10 cellular contexts compared by ENCODE assay signal in genomic region chr11:122556605-122557004, GRCh38.
DNase-seq lines count a peak whose midpoint lies in the region; ATAC-seq and TF ChIP-seq lines count a peak whose summit lies in the region.
"Had no signal": no experiment of that assay in that cellular context is flagged by ENCODE, and none has a peak within 500 bp of the region (broad histone marks: within the 10 kb centered on the region; RNA-seq: fewer than 3 reads in every experiment).

No MANE protein-coding gene starts in this region.

- H3K27ac Mint-ChIP-seq in H9: no peak overlapping the region
- H3K27ac Mint-ChIP-seq: activated naive CD8-positive, alpha-beta T cell treated with anti-CD3 and anti-CD28 coated beads, Interleukin-2, amount 10 ng/mL, durations not matched to agents 7 days and 5 days had no signal

- peak overlapping the region; percentile 10 for H3K9ac ChIP-seq in H9 (ENCODE audit: extremely low read depth, insufficient read length, low read length)

- no peak overlapping the region for H2BK120ac ChIP-seq in H9 (ENCODE audit: low read depth, low read length, poor library complexity, severe bottlenecking)

- H3K9me3 ChIP-seq in H9 (ENCODE audit: control insufficient read depth, low read depth, low read length) (no peaks in the 10 kb centered on the region), right cardiac atrium (ENCODE audit: control insufficient read depth, low read length) (no peaks in the 10 kb centered on the region)

- TF ChIP-seq POLR2A in GM18505 (IDR thresholded peaks at IDR 0.05; ENCODE audit: borderline replicate concordance, extremely low read depth, insufficient read depth, insufficient read length): no peak

- H3K79me1 ChIP-seq in H9 (ENCODE audit: insufficient read depth, low read depth, low read length, poor library complexity, severe bottlenecking): no peaks in the 10 kb centered on the region

- H3K27ac ChIP-seq in H9 (ENCODE audit: insufficient read length, low read depth, low read length) (no peak overlapping the region), right cardiac atrium (ENCODE audit: low read length) (no peak overlapping the region)

- H2BK5ac ChIP-seq in H9 (ENCODE audit: insufficient read length, low read length): no peak overlapping the region

- H3T11ph ChIP-seq in H9 (ENCODE audit: low read length): no peak overlapping the region

- no peak overlapping the region for H3K56ac ChIP-seq in H9 (ENCODE audit: insufficient read length, low read depth, low read length)

- H3K18ac ChIP-seq in H9 (ENCODE audit: insufficient read length, low read depth, low read length): peak overlapping the region; percentile 34

- H3K4me1 ChIP-seq in H9 (ENCODE audit: insufficient read depth, low read length): no peaks in the 10 kb centered on the region
- H3K4me1 ChIP-seq in right cardiac atrium (ENCODE audit: control insufficient read depth, insufficient read depth, low read length): no peaks in the 10 kb centered on the region

- H3K4me2 ChIP-seq in H9 (ENCODE audit: insufficient read depth, insufficient read length, low read length): peak overlapping the region; percentile 32

- no peaks in the 10 kb centered on the region for H3K27me3 ChIP-seq in H9 (ENCODE audit: insufficient read depth, low read length)
- H3K27me3 ChIP-seq in right cardiac atrium (ENCODE audit: control insufficient read depth, insufficient read depth): no peaks in the 10 kb centered on the region

- H2BK15ac ChIP-seq in H9 (ENCODE audit: low read depth, low read length): no peak overlapping the region

- no peaks in the 10 kb centered on the region for H4K20me1 ChIP-seq in H9 (ENCODE audit: control insufficient read depth, insufficient read depth, insufficient read length)

- H3K27me3 Mint-ChIP-seq in H9 (ENCODE audit: low read depth): peaks cover 11% of the 10 kb centered on the region

- no peak overlapping the region for H3K23ac ChIP-seq in H9 (ENCODE audit: insufficient read length, low read depth, low read length)

- DNase-seq in H9 (peak; percentile 79), right cardiac atrium (peak; percentile 31 to 83 (median 78)), NCI-H2107 treated with DMSO at 0.1 percent for 48 hours (lab: John Stamatoyannopoulos, UW; ENCODE audit: unreplicated experiment) (no peak), omental fat pad (ENCODE audit: low spot score) (no peak)
- peak; percentile 33 for DNase-seq in activated CD8-positive, alpha-beta memory T cell treated with anti-CD3 and anti-CD28 coated beads, Interleukin-2, amount 50 U/mL, for 4 hours
- peak; percentile 10 to 13 for DNase-seq in stimulated activated CD4-positive, alpha-beta T cell treated with anti-CD3 and anti-CD28 coated beads, Interleukin-2, amount 100 ng/mL, for 48 hours
- DNase-seq: activated naive CD8-positive, alpha-beta T cell treated with anti-CD3 and anti-CD28 coated beads, Interleukin-2, amount 10 ng/mL, durations not matched to agents 7 days and 5 days; NCI-H446 treated with DMSO at 0.1 percent for 48 hours had no signal

- peaks cover 2 to 8% of the 10 kb centered on the region in 2 experiments; a peak in 2 of 5 replicates for H3K9me3 Mint-ChIP-seq in H9
- H3K9me3 Mint-ChIP-seq: activated naive CD8-positive, alpha-beta T cell treated with anti-CD3 and anti-CD28 coated beads, Interleukin-2, amount 10 ng/mL, durations not matched to agents 7 days and 5 days had no signal

- H2AFZ ChIP-seq in H9 (ENCODE audit: low read length): no peak overlapping the region

- H3K4ac ChIP-seq in H9 (ENCODE audit: low read depth, low read length): no peak overlapping the region

- no peak overlapping the region for H2BK20ac ChIP-seq in H9 (ENCODE audit: low read depth, low read length, poor library complexity, severe bottlenecking)

- peaks cover 0 to 5% of the 10 kb centered on the region in 2 experiments; a peak in 3 of 4 replicates for H3K4me1 Mint-ChIP-seq in H9
- H3K4me1 Mint-ChIP-seq: activated naive CD8-positive, alpha-beta T cell treated with anti-CD3 and anti-CD28 coated beads, Interleukin-2, amount 10 ng/mL, durations not matched to agents 7 days and 5 days had no signal

- H2BK12ac ChIP-seq in H9 (ENCODE audit: insufficient read length, low read depth, low read length): no peak overlapping the region

- H4K8ac ChIP-seq in H9 (replicated peaks; ENCODE audit: insufficient read length, low read depth, low read length): no peak overlapping the region

- no peaks in the 10 kb centered on the region for H3K79me2 ChIP-seq in H9 (ENCODE audit: insufficient read depth, low read length)

- peaks cover 4% of the 10 kb centered on the region for H3K23me2 ChIP-seq in H9 (ENCODE audit: insufficient read length, low read depth, low read length, poor library complexity, severe bottlenecking)

- peak overlapping the region; percentile 48 to 70; a peak in 4 of 5 replicates for H3K4me3 Mint-ChIP-seq in H9
- H3K4me3 Mint-ChIP-seq: activated naive CD8-positive, alpha-beta T cell treated with anti-CD3 and anti-CD28 coated beads, Interleukin-2, amount 10 ng/mL, durations not matched to agents 7 days and 5 days had no signal

- no CpG with 5 or more reads among the region's 34 CpGs for WGBS in H9 (ENCODE audit: extremely low coverage, insufficient read length, low lambda C conversion rate)
- 35% methylated on average over 34 of the region's 34 CpGs for WGBS in right cardiac atrium

- ATAC-seq in right cardiac atrium (peak; percentile 55 to 59), GM21737 (IDR thresholded peaks at IDR 0.05; ENCODE audit: unreplicated experiment) (no peak), GM18505 (IDR thresholded peaks at IDR 0.05; ENCODE audit: unreplicated experiment) (no peak), omental fat pad (ENCODE audit: low FRiP score) (no peak)

- H4K5ac ChIP-seq in H9 (ENCODE audit: insufficient read length, low read depth, low read length): no peak overlapping the region

- H2AK5ac ChIP-seq in H9 (ENCODE audit: insufficient read length, low read length): no peak overlapping the region

- H3K4me3 ChIP-seq in right cardiac atrium (ENCODE audit: low read length): peak overlapping the region; percentile 17

- TF ChIP-seq CTCF in H9 (conservative IDR thresholded peaks at IDR 0.05) (peak; percentile 65), omental fat pad (IDR thresholded peaks at IDR 0.05) (no peak)

- H3K36me3 Mint-ChIP-seq in H9 (ENCODE audit: insufficient read depth in 1 of 3, low read depth in 3 of 3): peaks cover 0 to 2% (median 0%) of the 10 kb centered on the region in 3 experiments; a peak in 1 of 7 replicates
- H3K36me3 Mint-ChIP-seq: activated naive CD8-positive, alpha-beta T cell treated with anti-CD3 and anti-CD28 coated beads, Interleukin-2, amount 10 ng/mL, durations not matched to agents 7 days and 5 days had no signal

- no peak overlapping the region for H3K14ac ChIP-seq in H9 (ENCODE audit: insufficient read depth, low read length)

- H4K91ac ChIP-seq in H9 (ENCODE audit: insufficient read length, low read depth, low read length): no peak overlapping the region

- intact Hi-C loops in right cardiac atrium (cut with DNase I): no loop called here

Comparison
In these comparisons a context has a peak if more than half of its experiments do, and no peak if none do; other contexts are left out.
1. DNase-seq: peak in H9 (single experiment), activated CD8-positive, alpha-beta memory T cell treated with anti-CD3 and anti-CD28 coated beads, Interleukin-2, amount 50 U/mL, for 4 hours (single experiment), right cardiac atrium (3 of 3) and stimulated activated CD4-positive, alpha-beta T cell treated with anti-CD3 and anti-CD28 coated beads, Interleukin-2, amount 100 ng/mL, for 48 hours (2 of 2); none in NCI-H2107 treated with DMSO at 0.1 percent for 48 hours (single experiment) and omental fat pad (single experiment).
2. ATAC-seq: peak in right cardiac atrium (2 of 2); none in GM21737 (single experiment), GM18505 (single experiment) and omental fat pad (single experiment).